Comparison of ENCODE assay signal across 8 cellular contexts in the genomic region with DNA sequence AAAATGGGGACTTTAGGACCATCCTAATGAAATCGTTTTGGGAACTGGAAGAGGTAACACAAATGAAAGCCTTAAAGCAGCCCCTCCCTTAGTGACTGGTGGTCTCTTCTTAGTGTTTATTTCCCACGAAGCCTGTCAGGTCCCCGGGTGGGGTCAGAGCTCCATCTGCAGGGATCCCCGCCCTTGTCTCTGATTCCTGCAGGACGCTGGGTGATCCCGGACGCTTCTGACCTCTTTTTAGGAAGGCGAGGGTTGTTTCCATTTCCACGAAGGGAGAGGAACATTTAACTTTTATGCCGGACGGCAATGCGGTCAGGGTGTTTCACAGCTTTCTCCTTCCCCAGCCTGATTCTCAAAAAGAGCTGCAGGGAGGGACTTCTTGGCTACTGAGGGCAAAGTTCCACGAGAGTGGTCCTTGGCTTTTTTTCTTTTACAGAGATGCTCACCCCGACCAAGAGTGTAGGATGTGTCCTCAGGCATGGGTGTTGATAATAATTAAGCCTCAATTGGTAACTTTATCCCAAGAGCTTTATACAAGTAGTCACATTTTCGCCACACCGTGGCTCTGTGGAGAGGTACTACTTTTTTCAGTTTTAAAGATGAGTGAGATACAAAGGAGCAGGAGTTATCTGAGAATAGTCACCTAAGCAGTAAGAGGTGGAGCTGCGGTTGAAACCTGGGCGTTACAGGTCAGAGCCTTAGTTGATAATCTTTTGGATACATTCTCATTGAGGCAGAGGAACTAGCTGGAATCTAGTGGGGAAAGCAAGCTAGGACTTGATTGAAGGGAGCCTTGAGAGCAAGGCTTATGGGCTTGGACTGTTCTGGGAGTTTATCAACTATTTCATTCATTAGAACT. TPM values are rescaled to one million over a fixed set of nuclear protein-coding genes. Genes with fewer than 3 reads are reported as not detected.
DNase-seq lines count a peak whose midpoint lies in the region; ATAC-seq and TF ChIP-seq lines count a peak whose summit lies in the region.

No MANE protein-coding gene starts in this region.

- ATAC-seq in HG03520 (IDR thresholded peaks at IDR 0.05; ENCODE audit: unreplicated experiment): no peak

- peaks cover 51% of the 10 kb centered on the region for H3K36me3 Mint-ChIP-seq in brain

- TF ChIP-seq CTCF in C4-2B (conservative IDR thresholded peaks at IDR 0.05) (peak; percentile 15; the same call in 1 of the 2 replicates), brain (conservative IDR thresholded peaks at IDR 0.05) (no peak)

- H3K27ac Mint-ChIP-seq in brain: peak overlapping the region; percentile 83 to 96 (median 93)

- DNase-seq in HT1080 (ENCODE audit: low read depth): peak; percentile 8
- peak; percentile 9 for DNase-seq in left kidney (ENCODE audit: low read depth, low spot score)
- DNase-seq in superior temporal gyrus (ENCODE audit: extremely low spot score): peak; percentile 6
- DNase-seq in ecto neural progenitor cell (ENCODE audit: low spot score): no peak
- DNase-seq in hypothalamus (lab: John Stamatoyannopoulos, UW): no peak

- H3K9me3 Mint-ChIP-seq in brain: peaks cover 10 to 24% (median 19%) of the 10 kb centered on the region in 5 experiments

- peak overlapping the region; percentile 92 to 95 (median 94) for H3K4me3 Mint-ChIP-seq in brain

- peak overlapping the region; percentile 47 for H3K27ac ChIP-seq in C4-2B

- peaks cover 7% of the 10 kb centered on the region for H3K27me3 Mint-ChIP-seq in brain

- H3K4me1 Mint-ChIP-seq in brain: peaks cover 50% of the 10 kb centered on the region

RNA-seq across cellular contexts. Expression of a gene that starts 0.8 kb away (rescaled TPM):
- 4.1 and 5.0 TPM in 2 replicates for total RNA-seq in HT1080 (2014; rRNA removed; shearing (Covaris generic))
- 2.6 and 3.4 TPM in 2 replicates for polyA plus RNA-seq in HT1080 (2015; cell fraction: cytosol; rRNA removed)
- 11.1 and 12.0 TPM in 2 replicates for polyA plus RNA-seq in HT1080 (2015; cell fraction: nucleus; rRNA removed)
- 0.59 TPM for polyA plus RNA-seq in brain (ENCODE audit: insufficient read depth, low read depth, low replicate concordance)

RNA-seq across cellular contexts. Expression of a gene that starts 20.9 kb away (rescaled TPM):
- total RNA-seq in HT1080 (2014; rRNA removed; shearing (Covaris generic)): 4.2 and 6.1 TPM in 2 replicates
- 4.1 and 4.4 TPM in 2 replicates for polyA plus RNA-seq in HT1080 (2015; cell fraction: cytosol; rRNA removed)
- 12.2 and 13.1 TPM in 2 replicates for polyA plus RNA-seq in HT1080 (2015; cell fraction: nucleus; rRNA removed)
- polyA plus RNA-seq in brain (ENCODE audit: insufficient read depth, low read depth, low replicate concordance): 2.6 TPM

RNA-seq across cellular contexts. Expression of a gene that starts 21.4 kb away (rescaled TPM):
- 8.3 and 13.5 TPM in 2 replicates for total RNA-seq in HT1080 (2014; rRNA removed; shearing (Covaris generic))
- 5.4 and 6.5 TPM in 2 replicates for polyA plus RNA-seq in HT1080 (2015; cell fraction: cytosol; rRNA removed)
- polyA plus RNA-seq in HT1080 (2015; cell fraction: nucleus; rRNA removed): 52.0 and 67.6 TPM in 2 replicates
- 2.5 TPM for polyA plus RNA-seq in brain (ENCODE audit: insufficient read depth, low read depth, low replicate concordance)

RNA-seq across cellular contexts. Expression of a gene that starts 40.4 kb away (rescaled TPM):
- 2.9 and 3.4 TPM in 2 replicates for total RNA-seq in HT1080 (2014; rRNA removed; shearing (Covaris generic))
- 1.6 and 2.1 TPM in 2 replicates for polyA plus RNA-seq in HT1080 (2015; cell fraction: cytosol; rRNA removed)
- polyA plus RNA-seq in HT1080 (2015; cell fraction: nucleus; rRNA removed): 10.1 and 10.8 TPM in 2 replicates
- 1.6 TPM for polyA plus RNA-seq in brain (ENCODE audit: insufficient read depth, low read depth, low replicate concordance)

RNA-seq across cellular contexts. Expression of a gene that starts 47.6 kb away (rescaled TPM):
- total RNA-seq in HT1080 (2014; rRNA removed; shearing (Covaris generic)): 3.7 and 5.6 TPM in 2 replicates
- 3.5 and 4.1 TPM in 2 replicates for polyA plus RNA-seq in HT1080 (2015; cell fraction: cytosol; rRNA removed)
- polyA plus RNA-seq in HT1080 (2015; cell fraction: nucleus; rRNA removed): 5.3 and 8.9 TPM in 2 replicates
- 1.8 TPM for polyA plus RNA-seq in brain (ENCODE audit: insufficient read depth, low read depth, low replicate concordance)

Comparison
In these comparisons a context has a peak if more than half of its experiments do, and no peak if none do; other contexts are left out.
1. DNase-seq: peak in HT1080 (single experiment), left kidney (single experiment) and superior temporal gyrus (single experiment); none in ecto neural progenitor cell (single experiment) and hypothalamus (0 of 51).